ENCODE assay signal across 11 cellular contexts in the genomic region with DNA sequence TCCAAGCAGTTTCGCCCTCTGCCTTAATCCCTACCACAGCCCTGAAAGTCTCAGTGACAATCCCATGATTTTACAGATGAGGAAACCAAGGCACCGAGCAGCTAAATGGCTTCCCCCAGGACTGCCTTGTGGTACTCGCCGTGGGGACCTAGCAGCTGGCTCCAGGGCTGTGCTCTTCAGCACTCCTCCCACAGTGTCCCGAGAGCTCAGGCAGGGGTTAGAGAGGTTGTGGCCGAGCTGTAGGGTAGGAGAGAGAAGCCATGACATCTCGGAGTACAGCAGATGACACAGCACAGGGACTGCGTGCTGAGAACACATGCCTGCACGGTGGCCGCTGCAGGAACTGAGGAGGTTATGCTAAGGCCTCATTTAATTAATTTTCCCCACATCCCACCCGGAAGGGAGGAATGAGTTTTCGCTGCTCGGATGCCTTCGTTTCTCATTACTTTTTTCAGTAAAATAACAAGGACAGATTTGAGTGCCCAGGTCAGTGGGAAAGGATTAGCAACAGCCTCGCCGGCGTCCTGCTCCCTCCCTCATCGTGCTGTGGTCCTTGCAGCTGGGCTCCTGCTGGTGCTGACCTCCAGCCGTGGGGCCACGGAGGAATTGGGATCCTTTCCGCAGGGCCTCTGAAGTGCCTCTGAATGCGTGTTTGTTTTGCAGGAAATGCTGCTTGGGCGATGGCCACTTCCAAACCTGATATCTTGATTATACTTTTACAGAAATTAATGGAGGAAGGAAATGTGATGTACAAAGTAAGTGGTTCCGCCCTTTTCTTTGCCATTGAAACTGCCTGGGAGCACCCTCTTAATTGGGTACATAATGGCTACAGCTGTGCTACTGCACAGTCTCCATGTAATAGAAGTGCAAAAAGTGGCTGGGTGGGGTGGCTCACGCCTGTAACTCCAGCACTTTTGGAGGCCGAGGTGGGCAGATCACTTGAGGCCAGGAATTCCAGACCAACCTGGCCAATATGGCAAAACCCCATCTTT.
DNase-seq lines count a peak whose midpoint lies in the region; ATAC-seq and TF ChIP-seq lines count a peak whose summit lies in the region.
"Had no signal": no experiment of that assay in that cellular context is flagged by ENCODE, and none has a peak within 500 bp of the region (broad histone marks: within the 10 kb centered on the region; RNA-seq: fewer than 3 reads in every experiment).

No MANE protein-coding gene starts in this region.

- H3K23ac ChIP-seq in mesenchymal stem cell (ENCODE audit: low read length in 2 of 2), result no peak overlapping the region

- H3K4ac ChIP-seq in mesenchymal stem cell (ENCODE audit: low read depth in 1 of 2, low read length in 2 of 2), result no peak overlapping the region

- H2BK12ac ChIP-seq in mesenchymal stem cell (ENCODE audit: low read length in 2 of 2), result peak overlapping the region in 1 of 2 experiments; percentile 45

- H2BK120ac ChIP-seq in mesenchymal stem cell (ENCODE audit: low read depth, low read length), result peak overlapping the region; percentile 45

- intact Hi-C loops in heart left ventricle (cut with DNase I), result no loop called here
- intact Hi-C loops in Right ventricle myocardium inferior (cut with DNase I), result loop anchor here (10.0 kb wide), 1 partner anchor 59 kb away; a partner anchor contains a TSS
- intact Hi-C loops in upper lobe of right lung (cut with DNase I), result no loop called here

- H3K9ac ChIP-seq in mesenchymal stem cell (ENCODE audit: low read length), result no peak overlapping the region

- TF ChIP-seq CTCF in heart left ventricle (IDR thresholded peaks at IDR 0.05), result no peak
- TF ChIP-seq CTCF in upper lobe of right lung (IDR thresholded peaks at IDR 0.05), result no peak

- no peak for TF ChIP-seq POLR2A in heart left ventricle (IDR thresholded peaks at IDR 0.05)

- H3K79me1 ChIP-seq in mesenchymal stem cell (replicated peaks; ENCODE audit: low read length, poor library complexity, severe bottlenecking), result peaks cover 8% of the 10 kb centered on the region

- H3K4me3 ChIP-seq in heart left ventricle (no peak overlapping the region), mesenchymal stem cell (ENCODE audit: insufficient read depth in 1 of 2, low read depth in 1 of 2, low read length in 2 of 2) (no peak overlapping the region), upper lobe of right lung (no peak overlapping the region)

- H3K14ac ChIP-seq in mesenchymal stem cell (ENCODE audit: low read length in 2 of 2), result no peak overlapping the region

- 63 to 72% (median 67%) methylated on average over 26 of the region's 26 CpGs for WGBS in heart left ventricle, 4 donors
- WGBS in mesenchymal stem cell, result 83% methylated on average over 23 of the region's 26 CpGs

- H3K18ac ChIP-seq in mesenchymal stem cell (ENCODE audit: low read depth in 1 of 2, low read length in 2 of 2), result no peak overlapping the region

- H2BK15ac ChIP-seq in mesenchymal stem cell (ENCODE audit: low read depth, poor library complexity, severe bottlenecking), result no peak overlapping the region

- H3K36me3 ChIP-seq in heart left ventricle (peaks cover 0 to 97% (median 54%) of the 10 kb centered on the region in 9 donors), mesenchymal stem cell (ENCODE audit: control insufficient read depth in 1 of 2, insufficient read depth in 2 of 2, low read depth in 1 of 2, low read length in 2 of 2) (peaks cover 36 to 48% of the 10 kb centered on the region in 2 experiments), upper lobe of right lung (peaks cover 58% of the 10 kb centered on the region)

- H3K4me1 ChIP-seq in heart left ventricle (peaks cover 5 to 59% (median 20%) of the 10 kb centered on the region in 12 donors), mesenchymal stem cell (ENCODE audit: control insufficient read depth, insufficient read depth, low read depth, low read length) (no peaks in the 10 kb centered on the region), upper lobe of right lung (peaks cover 37% of the 10 kb centered on the region)

- H3K4me2 ChIP-seq in mesenchymal stem cell (ENCODE audit: low read length, poor library complexity, severe bottlenecking), result no peak overlapping the region

- H3K27me3 ChIP-seq in heart left ventricle (no peaks in the 10 kb centered on the region), mesenchymal stem cell (ENCODE audit: control insufficient read depth in 1 of 2, insufficient read depth in 1 of 2, low read length in 2 of 2) (no peaks in the 10 kb centered on the region), upper lobe of right lung (no peaks in the 10 kb centered on the region)

- H3K27ac ChIP-seq in heart left ventricle, result peak overlapping the region; percentile 42 to 87 (median 73)
- H3K27ac ChIP-seq in mesenchymal stem cell (ENCODE audit: low read length, poor library complexity, severe bottlenecking), result no peak overlapping the region
- H3K27ac ChIP-seq in upper lobe of right lung, result peak overlapping the region; percentile 67

- no peak overlapping the region for H2AFZ ChIP-seq in mesenchymal stem cell (ENCODE audit: low read depth, low read length)

- ATAC-seq in heart left ventricle, result peak in 3 of 4 donors; percentile 38 to 82 (median 38)
- ATAC-seq in Right ventricle myocardium inferior, result no peak
- ATAC-seq in upper lobe of right lung, result no peak
- ATAC-seq in GM21515 (IDR thresholded peaks at IDR 0.05; ENCODE audit: unreplicated experiment), result no peak

- H3K9me3 ChIP-seq in heart left ventricle (no peaks in the 10 kb centered on the region), mesenchymal stem cell (ENCODE audit: control insufficient read depth, low read length) (no peaks in the 10 kb centered on the region), upper lobe of right lung (no peaks in the 10 kb centered on the region)

- no peak overlapping the region for H4K91ac ChIP-seq in mesenchymal stem cell (ENCODE audit: low read length)

- peak; percentile 58 to 70 (median 63) for DNase-seq in heart left ventricle
- DNase-seq in Right ventricle myocardium inferior (ENCODE audit: missing footprints), result no peak
- peak; percentile 31 for DNase-seq in ecto neural progenitor cell (ENCODE audit: low spot score)
- DNase-seq in mesenchymal stem cell, result no peak
- DNase-seq in upper lobe of right lung, result no peak
- no peak for DNase-seq in NCI-H1694 (lab: John Stamatoyannopoulos, UW)
- no peak for DNase-seq in NCI-H146 treated with DMSO at 0.1 percent for 48 hours (lab: John Stamatoyannopoulos, UW; ENCODE audit: unreplicated experiment)
- DNase-seq: activated CD4-positive, alpha-beta T cell treated with anti-CD3 and anti-CD28 coated beads, Interleukin-2, amount 50 U/mL, for 1 hour; activated gamma-delta T cell; caudate nucleus had no signal

- H2BK5ac ChIP-seq in mesenchymal stem cell (ENCODE audit: low read depth, low read length, poor library complexity, severe bottlenecking), result no peak overlapping the region

- no peak overlapping the region for H2AK5ac ChIP-seq in mesenchymal stem cell (ENCODE audit: low read length, severe bottlenecking)

- H4K8ac ChIP-seq in mesenchymal stem cell (ENCODE audit: low read length), result no peak overlapping the region

Comparison
In these comparisons a context has a peak if more than half of its experiments do, and no peak if none do; other contexts are left out.
1. ATAC-seq: peak in heart left ventricle (3 of 4); none in Right ventricle myocardium inferior (single experiment), upper lobe of right lung (single experiment) and GM21515 (single experiment).
2. DNase-seq: peak in heart left ventricle (5 of 5) and ecto neural progenitor cell (single experiment); none in Right ventricle myocardium inferior (single experiment), mesenchymal stem cell (single experiment), upper lobe of right lung (single experiment), NCI-H1694 (single experiment) and NCI-H146 treated with DMSO at 0.1 percent for 48 hours (single experiment).